ENCODE assay signal across 5 cellular contexts in genomic region chr3:140224307-140224706, GRCh38.
"Had no signal": no experiment of that assay in that cellular context is flagged by ENCODE, and none has a peak within 500 bp of the region (broad histone marks: within the 10 kb centered on the region; RNA-seq: fewer than 3 reads in every experiment).

No MANE protein-coding gene starts in this region.

- H3K27ac Mint-ChIP-seq: GM23338, IgD-negative memory B cell had no signal

- H3K4me1 Mint-ChIP-seq: GM23338, IgD-negative memory B cell had no signal

- DNase-seq: H9, HCEC 1CT, KBM-7 had no signal

- H3K4me2 ChIP-seq: GM23338 had no signal

- H2AFZ ChIP-seq: GM23338 had no signal

- H3K4me3 ChIP-seq: GM23338 had no signal

- ATAC-seq: GM23338 had no signal

- H3K4me3 Mint-ChIP-seq: GM23338, H9, IgD-negative memory B cell had no signal
